In the genomic region with DNA sequence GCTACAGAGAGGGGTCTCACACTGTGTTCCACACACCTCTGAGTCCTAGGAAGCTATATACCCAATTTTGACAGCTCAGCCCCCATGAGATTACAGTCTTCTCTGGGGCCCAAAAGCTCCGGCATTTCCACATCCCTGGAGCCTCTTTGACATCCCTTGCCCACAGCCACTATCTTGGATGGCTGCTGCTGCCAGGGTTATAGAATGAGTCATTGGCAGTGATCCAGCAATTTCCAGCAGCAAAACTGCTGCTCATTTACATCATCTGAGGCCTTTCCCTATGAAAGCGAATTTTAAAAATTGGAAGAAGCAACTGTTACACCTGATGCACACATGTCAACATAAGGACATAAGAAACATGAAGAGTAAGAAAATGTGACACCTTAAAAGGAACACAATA, we compare ENCODE assay signal across 19 cellular contexts.
DNase-seq lines count a peak whose midpoint lies in the region; TF ChIP-seq lines count a peak whose summit lies in the region.
"Had no signal": no experiment of that assay in that cellular context is flagged by ENCODE, and none has a peak within 500 bp of the region (broad histone marks: within the 10 kb centered on the region; RNA-seq: fewer than 3 reads in every experiment).

No MANE protein-coding gene starts in this region.

- no peaks in the 10 kb centered on the region for H3F3A ChIP-seq in SK-N-SH (replicated peaks; ENCODE audit: insufficient read depth)
- H3F3A ChIP-seq in MM.1S (ENCODE audit: insufficient read depth, low read length): no peaks in the 10 kb centered on the region

- POLR2A ChIA-PET in SK-N-SH (lab: Yijun Ruan, JAX): no interaction called here

- H3K79me2 ChIP-seq in SK-N-SH (ENCODE audit: insufficient read depth) (no peaks in the 10 kb centered on the region), MM.1S (ENCODE audit: low read length) (no peaks in the 10 kb centered on the region)

- H3K27ac ChIP-seq in SK-N-SH (ENCODE audit: low read depth in 2 of 2, low read length in 1 of 2) (no peak overlapping the region), spleen (no peak overlapping the region), MM.1S (ENCODE audit: low read length) (no peak overlapping the region), substantia nigra (ENCODE audit: low read depth, low read length, poor library complexity, severe bottlenecking) (no peak overlapping the region)
- H3K27ac ChIP-seq: body of pancreas, thoracic aorta had no signal

- H3K4me1 ChIP-seq in SK-N-SH (ENCODE audit: control insufficient read depth in 1 of 2, insufficient read depth in 2 of 2, low read depth in 1 of 2, low read length in 1 of 2) (no peaks in the 10 kb centered on the region), spleen (no peaks in the 10 kb centered on the region), MM.1S (ENCODE audit: low read length) (no peaks in the 10 kb centered on the region)
- H3K4me1 ChIP-seq: body of pancreas had no signal

- H3K9me3 ChIP-seq in SK-N-SH (no peaks in the 10 kb centered on the region), spleen (peaks cover 0 to 42% (median 37%) of the 10 kb centered on the region in 8 donors), MM.1S (replicated peaks; ENCODE audit: insufficient read depth, low read length) (no peaks in the 10 kb centered on the region)
- H3K9me3 ChIP-seq: body of pancreas had no signal

- no peak overlapping the region for H3K4me3 ChIP-seq in SK-N-SH (ENCODE audit: low read depth in 2 of 2, low read length in 1 of 2)
- no peak overlapping the region for H3K4me3 ChIP-seq in fibroblast of pulmonary artery (replicated peaks; ENCODE audit: low read depth, low read length)
- H3K4me3 ChIP-seq in spleen: no peak overlapping the region
- H3K4me3 ChIP-seq in MM.1S (ENCODE audit: low read length): no peak overlapping the region
- H3K4me3 ChIP-seq: body of pancreas, thoracic aorta had no signal

- no peak overlapping the region for H2AFZ ChIP-seq in SK-N-SH (ENCODE audit: low read depth)
- H2AFZ ChIP-seq in MM.1S (ENCODE audit: low read length): no peak overlapping the region

- H4K20me1 ChIP-seq in SK-N-SH (ENCODE audit: insufficient read depth) (no peaks in the 10 kb centered on the region), MM.1S (ENCODE audit: insufficient read depth, low read length) (no peaks in the 10 kb centered on the region)

- TF ChIP-seq CTCF in SK-N-SH (IDR thresholded peaks at IDR 0.05) (no peak), fibroblast of pulmonary artery (IDR thresholded peaks at IDR 0.05; ENCODE audit: low read length, missing control alignments) (no peak), spleen (IDR thresholded peaks at IDR 0.05 in 8 of 11, conservative IDR thresholded peaks at IDR 0.05 in 3 of 11) (no peak), MM.1S (IDR thresholded peaks at IDR 0.05; ENCODE audit: low read length) (no peak)

- H3K27me3 ChIP-seq in SK-N-SH (ENCODE audit: insufficient read depth) (no peaks in the 10 kb centered on the region), spleen (replicated peaks in 1 of 7) (no peaks in the 10 kb centered on the region), MM.1S (replicated peaks; ENCODE audit: insufficient read depth, low read length) (no peaks in the 10 kb centered on the region)
- H3K27me3 ChIP-seq: body of pancreas had no signal

- TF ChIP-seq EP300 in SK-N-SH (IDR thresholded peaks at IDR 0.05; ENCODE audit: borderline replicate concordance in 1 of 2, low read depth in 1 of 2, low read length in 1 of 2): no peak

- CTCF ChIA-PET in SK-N-SH (lab: Yijun Ruan, JAX): no interaction called here

- peak; percentile 23 for DNase-seq in HS-27A (ENCODE audit: low read depth)
- DNase-seq in SK-N-SH: peak; percentile 1
- peak; percentile 50 for DNase-seq in fibroblast of pulmonary artery (ENCODE audit: low read depth)
- DNase-seq in spleen: peak; percentile 40
- DNase-seq in activated CD8-positive, alpha-beta memory T cell treated with anti-CD3 and anti-CD28 coated beads, Interleukin-2, amount 50 U/mL, for 4 hours: no peak
- DNase-seq in MM.1S: no peak
- DNase-seq in substantia nigra (lab: John Stamatoyannopoulos, UW): no peak
- DNase-seq: activated CD4-positive, CD25-positive, alpha-beta regulatory T cell; activated effector memory CD4-positive, alpha-beta T cell treated with anti-CD3 and anti-CD28 coated beads, Interleukin-2, amount 50 U/mL, for 16 hours; body of pancreas; effector memory CD8-positive, alpha-beta T cell; glutamatergic neuron; islet precursor cell; NCI-H1092 treated with DMSO at 0.1 percent for 48 hours; NCI-H2171 treated with DMSO at 0.1 percent for 48 hours; right cardiac atrium; stimulated activated CD4-positive, alpha-beta T cell treated with anti-CD3 and anti-CD28 coated beads, Interleukin-4, amount 100 ng/mL, for 1 hour; T-helper 1 cell had no signal

- TF ChIP-seq POLR2A in spleen (IDR thresholded peaks at IDR 0.05): no peak

- H3K36me3 ChIP-seq in SK-N-SH (replicated peaks in 1 of 2; ENCODE audit: control insufficient read depth in 1 of 2, insufficient read depth in 2 of 2, low read length in 1 of 2) (no peaks in the 10 kb centered on the region), spleen (no peaks in the 10 kb centered on the region), MM.1S (replicated peaks; ENCODE audit: insufficient read depth, low read length) (no peaks in the 10 kb centered on the region)
- H3K36me3 ChIP-seq: thoracic aorta had no signal

- 76% methylated on average over 1 of the region's 2 CpGs for WGBS in SK-N-SH (ENCODE audit: low lambda C conversion rate)
- 78 to 95% (median 88%) methylated on average over 2 of the region's 2 CpGs for WGBS in spleen, 5 donors

- H3K9ac ChIP-seq in SK-N-SH: no peak overlapping the region
- no peak overlapping the region for H3K9ac ChIP-seq in MM.1S (ENCODE audit: low read length)

- H3K4me2 ChIP-seq in SK-N-SH (no peak overlapping the region), MM.1S (ENCODE audit: low read depth, low read length) (no peak overlapping the region)

- intact Hi-C loops in spleen (cut with DNase I; ENCODE audit: low total_unique reads): no loop called here

- TF ChIP-seq RAD21 in SK-N-SH (IDR thresholded peaks at IDR 0.05; ENCODE audit: low read length): no peak

- H3K9me2 ChIP-seq in SK-N-SH (no peaks in the 10 kb centered on the region), MM.1S (replicated peaks; ENCODE audit: insufficient read depth, low read length) (no peaks in the 10 kb centered on the region)

TF ChIP-seq in SK-N-SH, 30 proteins besides CTCF, POLR2A, EP300 and RAD21:
- peak; percentile 73 for TF ChIP-seq NFIC (IDR thresholded peaks at IDR 0.05; ENCODE audit: borderline replicate concordance)
- TF ChIP-seq EZH2phosphoT487 (IDR thresholded peaks at IDR 0.05; ENCODE audit: borderline replicate concordance, low read depth): no peak
- TF ChIP-seq FOSL2 (IDR thresholded peaks at IDR 0.05; ENCODE audit: borderline replicate concordance, low read depth): peak; percentile 37; the same call in 1 of the 2 replicates

Comparison
In these comparisons a context has a peak if more than half of its experiments do, and no peak if none do; other contexts are left out.
1. DNase-seq: peak in HS-27A (single experiment), SK-N-SH (single experiment), fibroblast of pulmonary artery (single experiment) and spleen (single experiment); none in activated CD8-positive, alpha-beta memory T cell treated with anti-CD3 and anti-CD28 coated beads, Interleukin-2, amount 50 U/mL, for 4 hours (single experiment), MM.1S (single experiment) and substantia nigra (0 of 49).